Comparison of ENCODE assay signal across 9 cellular contexts in genomic region chr6:143678980-143679379, GRCh38. TPM values are rescaled to one million over a fixed set of nuclear protein-coding genes. Genes with fewer than 3 reads are reported as not detected.
DNase-seq lines count a peak whose midpoint lies in the region; ATAC-seq, FAIRE-seq and TF ChIP-seq lines count a peak whose summit lies in the region.
"Had no signal": no experiment of that assay in that cellular context is flagged by ENCODE, and none has a peak within 500 bp of the region (broad histone marks: within the 10 kb centered on the region; RNA-seq: fewer than 3 reads in every experiment).

No MANE protein-coding gene starts in this region.

- no peak overlapping the region for H2BK15ac ChIP-seq in H1 (ENCODE audit: low read length)

- H4K5ac ChIP-seq in H1 (ENCODE audit: insufficient read length, low read depth, low read length): no peak overlapping the region

- no peak overlapping the region; a peak in 1 of 7 replicates for H3K9ac ChIP-seq in H1 (replicated peaks in 1 of 4; ENCODE audit: extremely low read depth in 1 of 4, low read depth in 3 of 4, low read length in 3 of 4)

- no peak for FAIRE-seq in H1 (lab: Jason Lieb, UNC)

- H3K27ac Mint-ChIP-seq in CD4-positive, alpha-beta T cell: peak overlapping the region; percentile 70
- peak overlapping the region; percentile 95 for H3K27ac Mint-ChIP-seq in nephron progenitor cell

- no peaks in the 10 kb centered on the region for H3K23me2 ChIP-seq in H1 (ENCODE audit: low read depth, low read length)

- H3K14ac ChIP-seq in H1 (ENCODE audit: insufficient read length): no peak overlapping the region

- 0% methylated on average over 3 of the region's 3 CpGs; no CpG with 5 or more reads in 1 of the 2 experiments for WGBS in H1 (ENCODE audit: extremely low coverage in 1 of 2, insufficient coverage in 1 of 2, insufficient read length in 1 of 2, insufficient replicate concordance in 2 of 2, low coverage in 1 of 2, low lambda C conversion rate in 2 of 2, missing lambda C conversion rate in 1 of 2), 2 experiments

- no peak overlapping the region for H3K23ac ChIP-seq in H1 (ENCODE audit: insufficient read length)

- CTCF ChIA-PET in CD4-positive, alpha-beta T cell (lab: Charles Lee): no interaction called here
- CTCF ChIA-PET in PC-9 (lab: Charles Lee): interaction anchor here (0.6 kb wide), 1 partner anchor 477 kb away, joined by 3 read pairs; no protein-coding TSS in a partner anchor
- CTCF ChIA-PET in H1 (lab: Charles Lee; ENCODE audit: partially characterized antibody): no interaction called here

- H3K56ac ChIP-seq in H1 (replicated peaks; ENCODE audit: insufficient read length, low read depth, low read length): no peak overlapping the region

- peaks cover 8% of the 10 kb centered on the region for H3K9me3 ChIP-seq in CD4-positive, alpha-beta T cell (ENCODE audit: control insufficient read depth, low read length)
- H3K9me3 ChIP-seq in PC-9 (ENCODE audit: insufficient read depth, low read depth) (peaks cover 12% of the 10 kb centered on the region; the same call in 1 of the 2 replicates), H1 (ENCODE audit: insufficient read depth in 2 of 2, low read depth in 1 of 2, low read length in 1 of 2) (peaks cover 4 to 5% of the 10 kb centered on the region in 2 experiments; a peak in 2 of 4 replicates)

- TF ChIP-seq EP300 in H1 (IDR thresholded peaks at IDR 0.05; ENCODE audit: borderline replicate concordance in 1 of 2, low read depth in 2 of 2, low read length in 2 of 2): no peak

- H3K4ac ChIP-seq in H1 (replicated peaks; ENCODE audit: insufficient read length, low read depth, low read length): no peak overlapping the region

- peak overlapping the region; percentile 89 for H3K4me3 Mint-ChIP-seq in CD4-positive, alpha-beta T cell
- peak overlapping the region; percentile 94 for H3K4me3 Mint-ChIP-seq in nephron progenitor cell

- peak overlapping the region; percentile 98 for H3K4me2 ChIP-seq in PC-9
- peak overlapping the region; percentile 58 to 68 for H3K4me2 ChIP-seq in H1 (ENCODE audit: insufficient read depth in 1 of 2, low read depth in 2 of 2, low read length in 2 of 2)

- H3K79me2 ChIP-seq in PC-9 (ENCODE audit: low read depth) (peaks cover 70% of the 10 kb centered on the region), H1 (ENCODE audit: control insufficient read depth in 1 of 2, insufficient read depth in 2 of 2, low read length in 2 of 2) (peaks cover 14 to 58% of the 10 kb centered on the region in 2 experiments)

- no peak overlapping the region for H3K27ac ChIP-seq in CD4-positive, alpha-beta T cell (ENCODE audit: low read depth, low read length)
- H3K27ac ChIP-seq in PC-9 (peak overlapping the region; percentile 92), H1 (ENCODE audit: low read depth, low read length) (no peak overlapping the region)

- H3K4me3 ChIP-seq in PC-9: peak overlapping the region; percentile 95
- H3K4me3 ChIP-seq in H1 (ENCODE audit: extremely low read depth in 1 of 4, insufficient read depth in 2 of 4, low read depth in 3 of 4, low read length in 4 of 4): peak overlapping the region; percentile 75 to 90 (median 82)

- H4K8ac ChIP-seq in H1 (ENCODE audit: extremely low read depth, insufficient read depth, low read length): no peak overlapping the region

- POLR2A ChIA-PET in CD4-positive, alpha-beta T cell (lab: Charles Lee): interaction anchor here (0.9 kb wide), 1 partner anchor 164 kb away, joined by 3 read pairs; the partner anchor contains the start of gene LTV1
- POLR2A ChIA-PET in PC-9 (lab: Charles Lee; ENCODE audit: unreplicated experiment): no interaction called here
- POLR2A ChIA-PET in H1 (lab: Charles Lee; ENCODE audit: partially characterized antibody): interaction anchor here (0.6 to 3.5 kb wide), 7 partner anchors 10 to 1157 kb away, joined by 3 to 20 read pairs (median 4); partner anchors contain the start of gene LTV1

- no peaks in the 10 kb centered on the region for H3K36me3 Mint-ChIP-seq in CD4-positive, alpha-beta T cell (ENCODE audit: low read depth)
- peaks cover 31% of the 10 kb centered on the region for H3K36me3 Mint-ChIP-seq in nephron progenitor cell (ENCODE audit: low read depth)

- H3K79me1 ChIP-seq in H1 (ENCODE audit: low read depth, low read length): no peaks in the 10 kb centered on the region

- H3K9me3 Mint-ChIP-seq in CD4-positive, alpha-beta T cell: peaks cover 7% of the 10 kb centered on the region
- peaks cover 23% of the 10 kb centered on the region for H3K9me3 Mint-ChIP-seq in nephron progenitor cell

- H2AK5ac ChIP-seq in H1 (ENCODE audit: low read depth, low read length): no peak overlapping the region

- intact Hi-C loops in CD4-positive, alpha-beta T cell (cut with DNase I, micrococcal nuclease): no loop called here
- intact Hi-C loops in PC-9 (cut with micrococcal nuclease; ENCODE audit: unreplicated experiment): loop anchor here (5.0 to 10.0 kb wide), 4 partner anchors 333 to 1664 kb away; partner anchors contain the start of gene HIVEP2

- H3K36me3 ChIP-seq in PC-9 (ENCODE audit: low read depth): no peaks in the 10 kb centered on the region
- H3K36me3 ChIP-seq in H1 (ENCODE audit: control insufficient read depth in 2 of 4, insufficient read depth in 4 of 4, low read length in 3 of 4): peaks cover 0 to 5% (median 2%) of the 10 kb centered on the region in 4 experiments; a peak in 2 of 8 replicates

- TF ChIP-seq CTCF in CD4-positive, alpha-beta T cell (IDR thresholded peaks at IDR 0.05): no peak
- TF ChIP-seq CTCF in PC-9 (conservative IDR thresholded peaks at IDR 0.05) (no peak), H1 (IDR thresholded peaks at IDR 0.05; ENCODE audit: control extremely low read depth in 1 of 3, insufficient read depth in 1 of 3, low read depth in 1 of 3, low read length in 3 of 3) (no peak), nephron progenitor cell (IDR thresholded peaks at IDR 0.05) (no peak)

- no peak for DNase-seq in CD4-positive, alpha-beta T cell
- DNase-seq in PC-9 (no peak), H1 (ENCODE audit: low read depth in 1 of 2, low spot score in 2 of 2) (no peak), nephron progenitor cell (no peak), NCI-H2227 treated with DMSO at 0.1 percent for 48 hours (lab: John Stamatoyannopoulos, UW) (no peak), mucosa of gallbladder (ENCODE audit: low spot score) (no peak)
- no peak for DNase-seq in NK-92 treated with Interleukin-12 subunit alpha and Interleukin-12 subunit beta, amount 100 ng/mL, for 24 hours (lab: John Stamatoyannopoulos, UW)
- DNase-seq: NCI-H2029 treated with DMSO at 0.1 percent for 48 hours had no signal

- no peaks in the 10 kb centered on the region for H3K27me3 ChIP-seq in CD4-positive, alpha-beta T cell (ENCODE audit: control insufficient read depth, insufficient read depth, low read length)
- H3K27me3 ChIP-seq in PC-9 (ENCODE audit: insufficient read depth, low read depth) (no peaks in the 10 kb centered on the region), H1 (replicated peaks in 1 of 4; ENCODE audit: control insufficient read depth in 3 of 4, extremely low read depth in 1 of 4, insufficient read depth in 3 of 4, low read length in 3 of 4) (no peaks in the 10 kb centered on the region)

- peaks cover 48% of the 10 kb centered on the region for H3K4me1 Mint-ChIP-seq in CD4-positive, alpha-beta T cell (ENCODE audit: low read depth)
- H3K4me1 Mint-ChIP-seq in nephron progenitor cell: peaks cover 56% of the 10 kb centered on the region

- H2BK120ac ChIP-seq in H1 (replicated peaks; ENCODE audit: low read depth, low read length): no peak overlapping the region

- no peak overlapping the region for H2BK20ac ChIP-seq in H1 (ENCODE audit: low read length)

- H3F3A ChIP-seq in PC-9 (ENCODE audit: insufficient read depth, low read depth): peaks cover 32% of the 10 kb centered on the region

- TF ChIP-seq RAD21 in H1 (IDR thresholded peaks at IDR 0.05 in 1 of 2, conservative IDR thresholded peaks at IDR 0.05 in 1 of 2; ENCODE audit: low read depth in 2 of 2, low read length in 2 of 2): no peak

- no peak overlapping the region for H4K91ac ChIP-seq in H1 (replicated peaks; ENCODE audit: insufficient read length, low read length)

- H4K20me1 ChIP-seq in PC-9 (ENCODE audit: insufficient read depth) (no peaks in the 10 kb centered on the region), H1 (replicated peaks in 1 of 2; ENCODE audit: control insufficient read depth in 1 of 2, insufficient read depth in 2 of 2, low read length in 2 of 2) (no peaks in the 10 kb centered on the region)

- peak; percentile 36 for ATAC-seq in CD4-positive, alpha-beta T cell (ENCODE audit: poor library complexity)
- ATAC-seq in HG02938 (IDR thresholded peaks at IDR 0.05; ENCODE audit: unreplicated experiment): no peak

- H2BK5ac ChIP-seq in H1 (ENCODE audit: low read depth, low read length): no peak overlapping the region

- no TSS peak for BruUV-seq in PC-9 (replicated peaks; lab: Mats Ljungman, UMichigan)

- H2BK12ac ChIP-seq in H1 (ENCODE audit: low read depth, low read length): no peak overlapping the region

- H3K27me3 Mint-ChIP-seq in CD4-positive, alpha-beta T cell: peaks cover 14% of the 10 kb centered on the region
- H3K27me3 Mint-ChIP-seq in nephron progenitor cell (ENCODE audit: low read depth, poor library complexity): no peaks in the 10 kb centered on the region

- H3K9me2 ChIP-seq in PC-9 (ENCODE audit: insufficient read depth): no peaks in the 10 kb centered on the region

- no peak for TF ChIP-seq POLR2A in H1 (IDR thresholded peaks at IDR 0.05; ENCODE audit: control extremely low read depth in 1 of 2, low read depth in 2 of 2, low read length in 2 of 2)

- H2AFZ ChIP-seq in PC-9: peak overlapping the region; percentile 85
- no peak overlapping the region for H2AFZ ChIP-seq in H1 (ENCODE audit: low read length)

- peaks cover 59% of the 10 kb centered on the region for H3K4me1 ChIP-seq in PC-9 (replicated peaks; ENCODE audit: insufficient read depth)
- peaks cover 0 to 24% (median 10%) of the 10 kb centered on the region in 4 experiments; a peak in 6 of 7 replicates for H3K4me1 ChIP-seq in H1 (replicated peaks in 1 of 4; ENCODE audit: control insufficient read depth in 3 of 4, insufficient read depth in 4 of 4, low read length in 3 of 4)

- no peak overlapping the region for H3K18ac ChIP-seq in H1 (ENCODE audit: extremely low read depth, low read length)

TF ChIP-seq in H1, 55 proteins besides CTCF, POLR2A, EP300 and RAD21 (continues in another document):
- TF ChIP-seq SIX5 (IDR thresholded peaks at IDR 0.05; ENCODE audit: low read depth, low read length): no peak

RNA-seq across cellular contexts. Expression of gene PHACTR2, which starts 1.2 kb away (rescaled TPM):
- 10 to 100 TPM; 19.6 to 25.0 TPM for total RNA-seq in CD4-positive, alpha-beta T cell
- total RNA-seq in PC-9 (2021): 32.8 and 39.8 TPM in 2 replicates
- 131 and 136 TPM in 2 replicates for total RNA-seq in H1 (2021; fragmentation: NEBNext Ultra II Directional; extraction: Animal tissue kit (Norgen Biotek cat#: 25700))
- polyA plus RNA-seq in H1 (2011; rRNA removed): 12.3 and 16.9 TPM in 2 replicates
- 17.1 TPM for polyA plus RNA-seq in H1 (2011; cell fraction: cytosol; rRNA removed)
- polyA plus RNA-seq in H1 (2011; cell fraction: nucleus; rRNA removed): 55.0 TPM
- polyA plus RNA-seq in H1 (2012, experiment 1 of 2): 24.5 to 41.1 TPM (median 35.9 TPM) in 4 replicates
- polyA plus RNA-seq in H1 (2012, experiment 2 of 2): 2.2 TPM
- polyA plus RNA-seq in H1 (2013, experiment 1 of 2): 94.2 TPM
- polyA plus RNA-seq in H1 (2013, experiment 2 of 2): 88.2 TPM
- polyA minus RNA-seq in H1 (2011; rRNA and poly(A)+ RNA removed): 73.4 and 79.0 TPM in 2 replicates
- 45.4 TPM for polyA minus RNA-seq in H1 (2011; cell fraction: cytosol; rRNA and poly(A)+ RNA removed)
- 142 TPM for polyA minus RNA-seq in H1 (2011; cell fraction: nucleus; rRNA and poly(A)+ RNA removed)
- 57.6 TPM for total RNA-seq in mucosa of gallbladder
